ENCODE assay signal across 8 cellular contexts in genomic region chr2:36663851-36664715, GRCh38. TPM values are rescaled to one million over a fixed set of nuclear protein-coding genes. Genes with fewer than 3 reads are reported as not detected.
DNase-seq lines count a peak whose midpoint lies in the region; ATAC-seq and TF ChIP-seq lines count a peak whose summit lies in the region.

No MANE protein-coding gene starts in this region.

- peaks cover 0 to 6% (median 3%) of the 10 kb centered on the region in 4 donors for H3K4me1 ChIP-seq in stomach

- peak; percentile 77 for TF ChIP-seq CTCF in brain microvascular endothelial cell (IDR thresholded peaks at IDR 0.05; ENCODE audit: low read depth, low read length, missing control alignments)
- TF ChIP-seq CTCF in stomach (IDR thresholded peaks at IDR 0.05): peak in 5 of 7 experiments; percentile 51 to 68 (median 60)

- H3K27me3 ChIP-seq in brain microvascular endothelial cell (replicated peaks) (no peaks in the 10 kb centered on the region), stomach (no peaks in the 10 kb centered on the region)

- H3K9me3 ChIP-seq in stomach: no peaks in the 10 kb centered on the region

- in situ Hi-C loops in brain microvascular endothelial cell (cut with HindIII; ENCODE audit: low pct_ligation_motif_present, low sequenced_read_pairs): no loop called here

- intact Hi-C loops in stomach (cut with DNase I; ENCODE audit: low total_unique reads): no loop called here

- H3K36me3 ChIP-seq in brain microvascular endothelial cell (replicated peaks): no peaks in the 10 kb centered on the region
- H3K36me3 ChIP-seq in stomach: no peaks in the 10 kb centered on the region

- DNase-seq in NCI-H510A treated with DMSO at 0.1 percent for 48 hours (lab: John Stamatoyannopoulos, UW) (peak; percentile 33), NCI-H510A (lab: John Stamatoyannopoulos, UW) (no peak), NCI-H526 treated with DMSO at 0.1 percent for 48 hours (lab: John Stamatoyannopoulos, UW) (peak; percentile 50), brain microvascular endothelial cell (peak; percentile 37), inferior parietal cortex (ENCODE audit: extremely low spot score) (peak; percentile 75), stomach (no peak)

- H3K4me3 ChIP-seq in brain microvascular endothelial cell (ENCODE audit: low read depth, low read length) (no peak overlapping the region), stomach (no peak overlapping the region)

- WGBS in stomach, 5 donors: 25 to 38% (median 34%) methylated on average over 12 of the region's 12 CpGs

- no peak for TF ChIP-seq POLR2A in stomach (IDR thresholded peaks at IDR 0.05)

- TF ChIP-seq EP300 in stomach (IDR thresholded peaks at IDR 0.05): no peak

- peak; percentile 86 for ATAC-seq in GM21360 (IDR thresholded peaks at IDR 0.05; ENCODE audit: unreplicated experiment)
- ATAC-seq in HG03520 (IDR thresholded peaks at IDR 0.05; ENCODE audit: unreplicated experiment): peak; percentile 76

- no peak overlapping the region for H3K27ac ChIP-seq in brain microvascular endothelial cell
- no peak overlapping the region for H3K27ac ChIP-seq in stomach

RNA-seq across cellular contexts. Expression of gene VIT, which starts 32.4 kb away (rescaled TPM):
- total RNA-seq in stomach: 1 to 10 TPM in 2 of 5 donors, under 1 TPM in 1, not detected in 2; 0.29 to 9.1 (median 8.3) TPM
- 1 to 10 TPM in 1 of 3 donors, under 1 TPM in 2; 0.12 to 3.7 (median 0.31) TPM for polyA plus RNA-seq in stomach

Comparison
In these comparisons a context has a peak if more than half of its experiments do, and no peak if none do; other contexts are left out.
1. DNase-seq: peak in NCI-H510A treated with DMSO at 0.1 percent for 48 hours (single experiment), NCI-H526 treated with DMSO at 0.1 percent for 48 hours (single experiment), brain microvascular endothelial cell (single experiment) and inferior parietal cortex (single experiment); none in NCI-H510A (single experiment) and stomach (single experiment).